1 cellular context compared by ENCODE assay signal in genomic region chr17:73798111-73798748, GRCh38.
TF ChIP-seq lines count a peak whose summit lies in the region.

No MANE protein-coding gene starts in this region.

TF ChIP-seq in HepG2, 621 proteins besides CTCF, POLR2A, EP300 and RAD21 (continued from another document and continues in another):
- peak; percentile 18; the same call in 1 of the 2 replicates for TF ChIP-seq SAFB2 (CRISPR knock-in tag; IDR thresholded peaks at IDR 0.05; ENCODE audit: borderline replicate concordance, low read depth)
- TF ChIP-seq DNMT1 (CRISPR knock-in tag; IDR thresholded peaks at IDR 0.05), result no peak
- no peak for TF ChIP-seq ATRX (CRISPR knock-in tag; IDR thresholded peaks at IDR 0.05; ENCODE audit: borderline replicate concordance)
- TF ChIP-seq, protein P1, sequence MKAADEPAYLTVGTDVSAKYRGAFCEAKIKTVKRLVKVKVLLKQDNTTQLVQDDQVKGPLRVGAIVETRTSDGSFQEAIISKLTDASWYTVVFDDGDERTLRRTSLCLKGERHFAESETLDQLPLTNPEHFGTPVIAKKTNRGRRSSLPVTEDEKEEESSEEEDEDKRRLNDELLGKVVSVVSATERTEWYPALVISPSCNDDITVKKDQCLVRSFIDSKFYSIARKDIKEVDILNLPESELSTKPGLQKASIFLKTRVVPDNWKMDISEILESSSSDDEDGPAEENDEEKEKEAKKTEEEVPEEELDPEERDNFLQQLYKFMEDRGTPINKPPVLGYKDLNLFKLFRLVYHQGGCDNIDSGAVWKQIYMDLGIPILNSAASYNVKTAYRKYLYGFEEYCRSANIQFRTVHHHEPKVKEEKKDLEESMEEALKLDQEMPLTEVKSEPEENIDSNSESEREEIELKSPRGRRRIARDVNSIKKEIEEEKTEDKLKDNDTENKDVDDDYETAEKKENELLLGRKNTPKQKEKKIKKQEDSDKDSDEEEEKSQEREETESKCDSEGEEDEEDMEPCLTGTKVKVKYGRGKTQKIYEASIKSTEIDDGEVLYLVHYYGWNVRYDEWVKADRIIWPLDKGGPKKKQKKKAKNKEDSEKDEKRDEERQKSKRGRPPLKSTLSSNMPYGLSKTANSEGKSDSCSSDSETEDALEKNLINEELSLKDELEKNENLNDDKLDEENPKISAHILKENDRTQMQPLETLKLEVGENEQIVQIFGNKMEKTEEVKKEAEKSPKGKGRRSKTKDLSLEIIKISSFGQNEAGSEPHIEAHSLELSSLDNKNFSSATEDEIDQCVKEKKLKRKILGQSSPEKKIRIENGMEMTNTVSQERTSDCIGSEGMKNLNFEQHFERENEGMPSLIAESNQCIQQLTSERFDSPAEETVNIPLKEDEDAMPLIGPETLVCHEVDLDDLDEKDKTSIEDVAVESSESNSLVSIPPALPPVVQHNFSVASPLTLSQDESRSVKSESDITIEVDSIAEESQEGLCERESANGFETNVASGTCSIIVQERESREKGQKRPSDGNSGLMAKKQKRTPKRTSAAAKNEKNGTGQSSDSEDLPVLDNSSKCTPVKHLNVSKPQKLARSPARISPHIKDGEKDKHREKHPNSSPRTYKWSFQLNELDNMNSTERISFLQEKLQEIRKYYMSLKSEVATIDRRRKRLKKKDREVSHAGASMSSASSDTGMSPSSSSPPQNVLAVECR (CRISPR knock-in tag; IDR thresholded peaks at IDR 0.05; ENCODE audit: borderline replicate concordance), result peak; percentile 32; the same call in 1 of the 2 replicates
- TF ChIP-seq, protein P2, sequence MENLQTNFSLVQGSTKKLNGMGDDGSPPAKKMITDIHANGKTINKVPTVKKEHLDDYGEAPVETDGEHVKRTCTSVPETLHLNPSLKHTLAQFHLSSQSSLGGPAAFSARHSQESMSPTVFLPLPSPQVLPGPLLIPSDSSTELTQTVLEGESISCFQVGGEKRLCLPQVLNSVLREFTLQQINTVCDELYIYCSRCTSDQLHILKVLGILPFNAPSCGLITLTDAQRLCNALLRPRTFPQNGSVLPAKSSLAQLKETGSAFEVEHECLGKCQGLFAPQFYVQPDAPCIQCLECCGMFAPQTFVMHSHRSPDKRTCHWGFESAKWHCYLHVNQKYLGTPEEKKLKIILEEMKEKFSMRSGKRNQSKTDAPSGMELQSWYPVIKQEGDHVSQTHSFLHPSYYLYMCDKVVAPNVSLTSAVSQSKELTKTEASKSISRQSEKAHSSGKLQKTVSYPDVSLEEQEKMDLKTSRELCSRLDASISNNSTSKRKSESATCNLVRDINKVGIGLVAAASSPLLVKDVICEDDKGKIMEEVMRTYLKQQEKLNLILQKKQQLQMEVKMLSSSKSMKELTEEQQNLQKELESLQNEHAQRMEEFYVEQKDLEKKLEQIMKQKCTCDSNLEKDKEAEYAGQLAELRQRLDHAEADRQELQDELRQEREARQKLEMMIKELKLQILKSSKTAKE (CRISPR knock-in tag; IDR thresholded peaks at IDR 0.05; ENCODE audit: borderline replicate concordance), result peak; percentile 41; the same call in 1 of the 2 replicates
- TF ChIP-seq ZNF580 (CRISPR knock-in tag; IDR thresholded peaks at IDR 0.05; ENCODE audit: borderline replicate concordance, low read depth), result peak; percentile 77; the same call in 1 of the 2 replicates
- TF ChIP-seq ZNF354B (CRISPR knock-in tag; IDR thresholded peaks at IDR 0.05), result no peak
- TF ChIP-seq ZNF777 (CRISPR knock-in tag; IDR thresholded peaks at IDR 0.05), result no peak
- TF ChIP-seq, protein P3, sequence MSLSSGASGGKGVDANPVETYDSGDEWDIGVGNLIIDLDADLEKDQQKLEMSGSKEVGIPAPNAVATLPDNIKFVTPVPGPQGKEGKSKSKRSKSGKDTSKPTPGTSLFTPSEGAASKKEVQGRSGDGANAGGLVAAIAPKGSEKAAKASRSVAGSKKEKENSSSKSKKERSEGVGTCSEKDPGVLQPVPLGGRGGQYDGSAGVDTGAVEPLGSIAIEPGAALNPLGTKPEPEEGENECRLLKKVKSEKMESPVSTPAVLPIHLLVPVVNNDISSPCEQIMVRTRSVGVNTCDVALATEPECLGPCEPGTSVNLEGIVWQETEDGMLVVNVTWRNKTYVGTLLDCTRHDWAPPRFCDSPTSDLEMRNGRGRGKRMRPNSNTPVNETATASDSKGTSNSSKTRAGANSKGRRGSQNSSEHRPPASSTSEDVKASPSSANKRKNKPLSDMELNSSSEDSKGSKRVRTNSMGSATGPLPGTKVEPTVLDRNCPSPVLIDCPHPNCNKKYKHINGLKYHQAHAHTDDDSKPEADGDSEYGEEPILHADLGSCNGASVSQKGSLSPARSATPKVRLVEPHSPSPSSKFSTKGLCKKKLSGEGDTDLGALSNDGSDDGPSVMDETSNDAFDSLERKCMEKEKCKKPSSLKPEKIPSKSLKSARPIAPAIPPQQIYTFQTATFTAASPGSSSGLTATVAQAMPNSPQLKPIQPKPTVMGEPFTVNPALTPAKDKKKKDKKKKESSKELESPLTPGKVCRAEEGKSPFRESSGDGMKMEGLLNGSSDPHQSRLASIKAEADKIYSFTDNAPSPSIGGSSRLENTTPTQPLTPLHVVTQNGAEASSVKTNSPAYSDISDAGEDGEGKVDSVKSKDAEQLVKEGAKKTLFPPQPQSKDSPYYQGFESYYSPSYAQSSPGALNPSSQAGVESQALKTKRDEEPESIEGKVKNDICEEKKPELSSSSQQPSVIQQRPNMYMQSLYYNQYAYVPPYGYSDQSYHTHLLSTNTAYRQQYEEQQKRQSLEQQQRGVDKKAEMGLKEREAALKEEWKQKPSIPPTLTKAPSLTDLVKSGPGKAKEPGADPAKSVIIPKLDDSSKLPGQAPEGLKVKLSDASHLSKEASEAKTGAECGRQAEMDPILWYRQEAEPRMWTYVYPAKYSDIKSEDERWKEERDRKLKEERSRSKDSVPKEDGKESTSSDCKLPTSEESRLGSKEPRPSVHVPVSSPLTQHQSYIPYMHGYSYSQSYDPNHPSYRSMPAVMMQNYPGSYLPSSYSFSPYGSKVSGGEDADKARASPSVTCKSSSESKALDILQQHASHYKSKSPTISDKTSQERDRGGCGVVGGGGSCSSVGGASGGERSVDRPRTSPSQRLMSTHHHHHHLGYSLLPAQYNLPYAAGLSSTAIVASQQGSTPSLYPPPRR (CRISPR knock-in tag; IDR thresholded peaks at IDR 0.05; ENCODE audit: borderline replicate concordance), result peak; percentile 92
- TF ChIP-seq, protein P4, sequence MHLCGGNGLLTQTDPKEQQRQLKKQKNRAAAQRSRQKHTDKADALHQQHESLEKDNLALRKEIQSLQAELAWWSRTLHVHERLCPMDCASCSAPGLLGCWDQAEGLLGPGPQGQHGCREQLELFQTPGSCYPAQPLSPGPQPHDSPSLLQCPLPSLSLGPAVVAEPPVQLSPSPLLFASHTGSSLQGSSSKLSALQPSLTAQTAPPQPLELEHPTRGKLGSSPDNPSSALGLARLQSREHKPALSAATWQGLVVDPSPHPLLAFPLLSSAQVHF (CRISPR knock-in tag; IDR thresholded peaks at IDR 0.05), result no peak
- no peak for TF ChIP-seq ZNF607 (CRISPR knock-in tag; IDR thresholded peaks at IDR 0.05; ENCODE audit: borderline replicate concordance)
- no peak for TF ChIP-seq ZC3H4 (CRISPR knock-in tag; IDR thresholded peaks at IDR 0.05; ENCODE audit: borderline replicate concordance)
- TF ChIP-seq IKZF4 (CRISPR knock-in tag; IDR thresholded peaks at IDR 0.05; ENCODE audit: borderline replicate concordance, low read depth, not compliant biosample characterization), result no peak
- TF ChIP-seq RXRB (CRISPR knock-in tag; IDR thresholded peaks at IDR 0.05; ENCODE audit: borderline replicate concordance), result peak; percentile 92
- TF ChIP-seq RBFOX2 (IDR thresholded peaks at IDR 0.05; ENCODE audit: low read depth, low read length), result peak; percentile 65
- TF ChIP-seq CHD2 (IDR thresholded peaks at IDR 0.05; ENCODE audit: low read depth, low read length), result 0 out of 2 replicates have a peak, but pooled peaks have one; percentile 38
- TF ChIP-seq, protein P5, sequence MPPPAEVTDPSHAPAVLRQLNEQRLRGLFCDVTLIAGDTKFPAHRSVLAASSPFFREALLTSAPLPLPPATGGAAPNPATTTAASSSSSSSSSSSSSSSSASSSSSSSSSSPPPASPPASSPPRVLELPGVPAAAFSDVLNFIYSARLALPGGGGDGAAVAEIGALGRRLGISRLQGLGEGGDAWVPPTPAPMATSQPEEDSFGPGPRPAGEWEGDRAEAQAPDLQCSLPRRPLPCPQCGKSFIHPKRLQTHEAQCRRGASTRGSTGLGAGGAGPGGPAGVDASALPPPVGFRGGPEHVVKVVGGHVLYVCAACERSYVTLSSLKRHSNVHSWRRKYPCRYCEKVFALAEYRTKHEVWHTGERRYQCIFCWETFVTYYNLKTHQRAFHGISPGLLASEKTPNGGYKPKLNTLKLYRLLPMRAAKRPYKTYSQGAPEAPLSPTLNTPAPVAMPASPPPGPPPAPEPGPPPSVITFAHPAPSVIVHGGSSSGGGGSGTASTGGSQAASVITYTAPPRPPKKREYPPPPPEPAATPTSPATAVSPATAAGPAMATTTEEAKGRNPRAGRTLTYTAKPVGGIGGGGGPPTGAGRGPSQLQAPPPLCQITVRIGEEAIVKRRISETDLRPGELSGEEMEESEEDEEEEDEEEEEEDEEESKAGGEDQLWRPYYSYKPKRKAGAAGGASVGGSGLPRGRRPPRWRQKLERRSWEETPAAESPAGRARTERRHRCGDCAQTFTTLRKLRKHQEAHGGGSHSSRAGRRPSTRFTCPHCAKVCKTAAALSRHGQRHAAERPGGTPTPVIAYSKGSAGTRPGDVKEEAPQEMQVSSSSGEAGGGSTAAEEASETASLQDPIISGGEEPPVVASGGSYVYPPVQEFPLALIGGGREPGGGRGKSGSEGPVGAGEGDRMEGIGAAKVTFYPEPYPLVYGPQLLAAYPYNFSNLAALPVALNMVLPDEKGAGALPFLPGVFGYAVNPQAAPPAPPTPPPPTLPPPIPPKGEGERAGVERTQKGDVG (CRISPR knock-in tag; IDR thresholded peaks at IDR 0.05; ENCODE audit: borderline replicate concordance), result peak; percentile 84; the same call in 1 of the 2 replicates
- TF ChIP-seq, protein P6, sequence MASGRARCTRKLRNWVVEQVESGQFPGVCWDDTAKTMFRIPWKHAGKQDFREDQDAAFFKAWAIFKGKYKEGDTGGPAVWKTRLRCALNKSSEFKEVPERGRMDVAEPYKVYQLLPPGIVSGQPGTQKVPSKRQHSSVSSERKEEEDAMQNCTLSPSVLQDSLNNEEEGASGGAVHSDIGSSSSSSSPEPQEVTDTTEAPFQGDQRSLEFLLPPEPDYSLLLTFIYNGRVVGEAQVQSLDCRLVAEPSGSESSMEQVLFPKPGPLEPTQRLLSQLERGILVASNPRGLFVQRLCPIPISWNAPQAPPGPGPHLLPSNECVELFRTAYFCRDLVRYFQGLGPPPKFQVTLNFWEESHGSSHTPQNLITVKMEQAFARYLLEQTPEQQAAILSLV (CRISPR knock-in tag; IDR thresholded peaks at IDR 0.05; ENCODE audit: borderline replicate concordance), result no peak
- TF ChIP-seq, protein P7, sequence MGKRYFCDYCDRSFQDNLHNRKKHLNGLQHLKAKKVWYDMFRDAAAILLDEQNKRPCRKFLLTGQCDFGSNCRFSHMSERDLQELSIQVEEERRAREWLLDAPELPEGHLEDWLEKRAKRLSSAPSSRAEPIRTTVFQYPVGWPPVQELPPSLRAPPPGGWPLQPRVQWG (CRISPR knock-in tag; IDR thresholded peaks at IDR 0.05; ENCODE audit: borderline replicate concordance, low read depth), result no peak
- TF ChIP-seq, protein P8, sequence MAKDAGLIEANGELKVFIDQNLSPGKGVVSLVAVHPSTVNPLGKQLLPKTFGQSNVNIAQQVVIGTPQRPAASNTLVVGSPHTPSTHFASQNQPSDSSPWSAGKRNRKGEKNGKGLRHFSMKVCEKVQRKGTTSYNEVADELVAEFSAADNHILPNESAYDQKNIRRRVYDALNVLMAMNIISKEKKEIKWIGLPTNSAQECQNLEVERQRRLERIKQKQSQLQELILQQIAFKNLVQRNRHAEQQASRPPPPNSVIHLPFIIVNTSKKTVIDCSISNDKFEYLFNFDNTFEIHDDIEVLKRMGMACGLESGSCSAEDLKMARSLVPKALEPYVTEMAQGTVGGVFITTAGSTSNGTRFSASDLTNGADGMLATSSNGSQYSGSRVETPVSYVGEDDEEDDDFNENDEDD (CRISPR knock-in tag; IDR thresholded peaks at IDR 0.05; ENCODE audit: borderline replicate concordance), result peak; percentile 46; the same call in 1 of the 2 replicates
- TF ChIP-seq NFKB2 (CRISPR knock-in tag; IDR thresholded peaks at IDR 0.05; ENCODE audit: borderline replicate concordance), result no peak
- TF ChIP-seq ZNF207 (IDR thresholded peaks at IDR 0.05; ENCODE audit: borderline replicate concordance), result no peak
- peak; percentile 71; the same call in 1 of the 2 replicates for TF ChIP-seq ZNF605 (CRISPR knock-in tag; IDR thresholded peaks at IDR 0.05)
- peak; percentile 71; the same call in 1 of the 2 replicates for TF ChIP-seq ZNF629 (CRISPR knock-in tag; conservative IDR thresholded peaks at IDR 0.05)
- TF ChIP-seq RFX5 (IDR thresholded peaks at IDR 0.05; ENCODE audit: low read depth, low read length), result no peak
- peak; percentile 82 for TF ChIP-seq ZNF768 (CRISPR knock-in tag; IDR thresholded peaks at IDR 0.05)
- TF ChIP-seq U2AF2 (IDR thresholded peaks at IDR 0.05; ENCODE audit: low read depth, low read length), result no peak
- TF ChIP-seq, protein P9, sequence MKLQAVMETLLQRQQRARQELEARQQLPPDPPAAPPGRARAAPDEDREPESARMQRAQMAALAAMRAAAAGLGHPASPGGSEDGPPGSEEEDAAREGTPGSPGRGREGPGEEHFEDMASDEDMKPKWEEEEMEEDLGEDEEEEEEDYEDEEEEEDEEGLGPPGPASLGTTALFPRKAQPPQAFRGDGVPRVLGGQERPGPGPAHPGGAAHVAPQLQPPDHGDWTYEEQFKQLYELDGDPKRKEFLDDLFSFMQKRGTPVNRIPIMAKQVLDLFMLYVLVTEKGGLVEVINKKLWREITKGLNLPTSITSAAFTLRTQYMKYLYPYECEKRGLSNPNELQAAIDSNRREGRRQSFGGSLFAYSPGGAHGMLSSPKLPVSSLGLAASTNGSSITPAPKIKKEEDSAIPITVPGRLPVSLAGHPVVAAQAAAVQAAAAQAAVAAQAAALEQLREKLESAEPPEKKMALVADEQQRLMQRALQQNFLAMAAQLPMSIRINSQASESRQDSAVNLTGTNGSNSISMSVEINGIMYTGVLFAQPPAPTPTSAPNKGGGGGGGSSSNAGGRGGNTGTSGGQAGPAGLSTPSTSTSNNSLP (IDR thresholded peaks at IDR 0.05; ENCODE audit: low read depth, low read length), result peak; percentile 96
- TF ChIP-seq PREB (CRISPR knock-in tag; IDR thresholded peaks at IDR 0.05), result no peak
- 0 out of 2 replicates have a peak, but pooled peaks have one; percentile 17 for TF ChIP-seq ZNF749 (CRISPR knock-in tag; IDR thresholded peaks at IDR 0.05; ENCODE audit: borderline replicate concordance)
